In genomic region chr6:31164688-31165453, GRCh38 we compare ENCODE assay signal across 13 cellular contexts. TPM values are rescaled to one million over a fixed set of nuclear protein-coding genes. Genes with fewer than 3 reads are reported as not detected.
DNase-seq lines count a peak whose midpoint lies in the region; ATAC-seq and TF ChIP-seq lines count a peak whose summit lies in the region.
"Not testable (repeated sequence)": the region's sequence is repeated elsewhere in the genome, so short reads cannot be mapped to it uniquely, and the experiment has no call there.
"Had no signal": no experiment of that assay in that cellular context is flagged by ENCODE, and none has a peak within 500 bp of the region (broad histone marks: within the 10 kb centered on the region; RNA-seq: fewer than 3 reads in every experiment).

No MANE protein-coding gene starts in this region.

- not testable (repeated sequence) for H3K27me3 Mint-ChIP-seq in activated T-cell treated with anti-CD3 and anti-CD28 coated beads, Interleukin-2, amount 50 U/mL, for 4 hours (ENCODE audit: low read depth); stimulated activated naive B cell treated with anti-CD40 and anti-IgM and Interleukin-4, amounts not matched to agents 10 μg/mL and 1 μg/mL and 100 μg/mL, for 72 hours

- not testable (repeated sequence) for H3K9me3 Mint-ChIP-seq in activated T-cell treated with anti-CD3 and anti-CD28 coated beads, Interleukin-2, amount 50 U/mL, for 4 hours; stimulated activated naive B cell treated with anti-CD40 and anti-IgM and Interleukin-4, amounts not matched to agents 10 μg/mL and 1 μg/mL and 100 μg/mL, for 72 hours

- ATAC-seq in GM19043 (IDR thresholded peaks at IDR 0.05; ENCODE audit: low read depth, unreplicated experiment) (peak; percentile 76), GM21390 (IDR thresholded peaks at IDR 0.05; ENCODE audit: unreplicated experiment) (peak; percentile 55), HG02763 (IDR thresholded peaks at IDR 0.05; ENCODE audit: unreplicated experiment) (peak; percentile 52), HG03175 (IDR thresholded peaks at IDR 0.05; ENCODE audit: unreplicated experiment) (peak; percentile 73)
- ATAC-seq in activated T-cell treated with anti-CD3 and anti-CD28 coated beads, Interleukin-2, amount 50 U/mL, for 4 hours: peak; percentile 28 to 48
- ATAC-seq in stimulated activated naive B cell treated with anti-CD40 and anti-IgM and Interleukin-4, amounts not matched to agents 10 μg/mL and 1 μg/mL and 100 μg/mL, for 72 hours (replicated peaks): peak; percentile 61 to 78

- not testable (repeated sequence) for H3K4me3 Mint-ChIP-seq in activated T-cell treated with anti-CD3 and anti-CD28 coated beads, Interleukin-2, amount 50 U/mL, for 4 hours
- H3K4me3 Mint-ChIP-seq in stimulated activated naive B cell treated with anti-CD40 and anti-IgM and Interleukin-4, amounts not matched to agents 10 μg/mL and 1 μg/mL and 100 μg/mL, for 72 hours: peak overlapping the region in 1 of 2 donors; percentile 42

- not testable (repeated sequence) for H3K36me3 Mint-ChIP-seq in activated T-cell treated with anti-CD3 and anti-CD28 coated beads, Interleukin-2, amount 50 U/mL, for 4 hours (ENCODE audit: insufficient read depth)
- peaks cover 9 to 23% of the 10 kb centered on the region in 2 donors for H3K36me3 Mint-ChIP-seq in stimulated activated naive B cell treated with anti-CD40 and anti-IgM and Interleukin-4, amounts not matched to agents 10 μg/mL and 1 μg/mL and 100 μg/mL, for 72 hours

- peak; percentile 54 for TF ChIP-seq POLR2A in GM15510 (IDR thresholded peaks at IDR 0.05; ENCODE audit: borderline replicate concordance, extremely low read depth, insufficient read length)

- not testable (repeated sequence) for H3K4me1 Mint-ChIP-seq in activated T-cell treated with anti-CD3 and anti-CD28 coated beads, Interleukin-2, amount 50 U/mL, for 4 hours (ENCODE audit: low read depth)
- H3K4me1 Mint-ChIP-seq in stimulated activated naive B cell treated with anti-CD40 and anti-IgM and Interleukin-4, amounts not matched to agents 10 μg/mL and 1 μg/mL and 100 μg/mL, for 72 hours: peaks cover 16 to 31% of the 10 kb centered on the region in 2 donors

- peak overlapping the region; percentile 44 for H3K27ac Mint-ChIP-seq in stimulated activated naive B cell treated with anti-CD40 and anti-IgM and Interleukin-4, amounts not matched to agents 10 μg/mL and 1 μg/mL and 100 μg/mL, for 72 hours

- peak; percentile 36 to 65 for DNase-seq in NCI-H526 (lab: John Stamatoyannopoulos, UW)
- not testable (repeated sequence) for DNase-seq in activated T-cell treated with anti-CD3 and anti-CD28 coated beads, Interleukin-2, amount 50 U/mL, for 4 hours; stimulated activated naive B cell treated with anti-CD40 and anti-IgM and Interleukin-4, amounts not matched to agents 10 μg/mL and 1 μg/mL and 100 μg/mL, for 72 hours

RNA-seq across cellular contexts. Expression of gene POU5F1, which starts 5.6 kb away (rescaled TPM):
- total RNA-seq in activated T-cell treated with anti-CD3 and anti-CD28 coated beads, Interleukin-2, amount 50 U/mL, for 4 hours: 1 to 10 TPM in 2 of 3 donors, under 1 TPM in 1; 0.63 to 1.4 (median 1.0) TPM
- total RNA-seq: Caco-2, occipital lobe, T-helper 17 cell had no signal

RNA-seq across cellular contexts. Expression of gene TCF19, which starts 6.5 kb away (rescaled TPM):
- total RNA-seq in activated T-cell treated with anti-CD3 and anti-CD28 coated beads, Interleukin-2, amount 50 U/mL, for 4 hours: 10 to 100 TPM; 28.8 to 31.1 (median 30.8) TPM

RNA-seq across cellular contexts. Expression of gene CCHCR1, which starts 7.3 kb away (rescaled TPM):
- 10 to 100 TPM; 22.1 to 23.4 (median 23.1) TPM for total RNA-seq in activated T-cell treated with anti-CD3 and anti-CD28 coated beads, Interleukin-2, amount 50 U/mL, for 4 hours

RNA-seq across cellular contexts. Expression of gene PSORS1C2, which starts 26.0 kb away (rescaled TPM):
- not detected for total RNA-seq in activated T-cell treated with anti-CD3 and anti-CD28 coated beads, Interleukin-2, amount 50 U/mL, for 4 hours
- total RNA-seq: Caco-2, left lobe of liver, mucosa of gallbladder, occipital lobe, T-helper 17 cell had no signal

RNA-seq across cellular contexts. Expression of gene CDSN, which starts 44.6 kb away (rescaled TPM):
- not detected for total RNA-seq in activated T-cell treated with anti-CD3 and anti-CD28 coated beads, Interleukin-2, amount 50 U/mL, for 4 hours
- total RNA-seq: Caco-2, left lobe of liver, occipital lobe, T-helper 17 cell had no signal
